In the genomic region with DNA sequence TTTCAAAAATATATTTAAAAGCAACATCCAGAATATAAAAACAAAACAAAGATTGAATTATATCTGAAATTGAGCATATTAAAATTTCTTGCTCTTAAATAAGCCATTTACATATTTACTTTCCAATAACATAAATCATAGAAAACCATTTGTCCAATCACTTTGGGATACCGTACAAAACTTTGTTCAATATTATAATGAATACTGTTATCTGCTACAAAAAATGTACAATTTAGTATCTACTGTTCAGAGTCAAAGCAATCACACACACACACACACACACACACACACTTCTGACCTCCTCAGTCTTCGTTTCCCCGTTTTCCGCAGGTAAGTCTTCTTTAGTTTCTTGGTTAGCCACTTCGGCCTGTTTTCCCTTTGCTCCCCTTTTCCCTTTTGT, we compare ENCODE assay signal across 17 cellular contexts. TPM values are rescaled to one million over a fixed set of nuclear protein-coding genes. Genes with fewer than 3 reads are reported as not detected.
DNase-seq lines count a peak whose midpoint lies in the region; ATAC-seq and TF ChIP-seq lines count a peak whose summit lies in the region.
"Had no signal": no experiment of that assay in that cellular context is flagged by ENCODE, and none has a peak within 500 bp of the region (broad histone marks: within the 10 kb centered on the region; RNA-seq: fewer than 3 reads in every experiment).

No MANE protein-coding gene starts in this region.

- TF ChIP-seq CTCF in CD14-positive monocyte (IDR thresholded peaks at IDR 0.05) = no peak
- no peak for TF ChIP-seq CTCF in natural killer cell (IDR thresholded peaks at IDR 0.05)
- no peak for TF ChIP-seq CTCF in vagina (IDR thresholded peaks at IDR 0.05)
- no peak for TF ChIP-seq CTCF in heart left ventricle (IDR thresholded peaks at IDR 0.05)

- peaks cover 29% of the 10 kb centered on the region for H3K4me1 Mint-ChIP-seq in CD14-positive monocyte
- H3K4me1 Mint-ChIP-seq in activated naive CD8-positive, alpha-beta T cell treated with anti-CD3 and anti-CD28 coated beads, Interleukin-2, amount 10 ng/mL, durations not matched to agents 7 days and 5 days = peaks cover 32% of the 10 kb centered on the region
- peaks cover 28 to 35% of the 10 kb centered on the region in 2 donors for H3K4me1 Mint-ChIP-seq in natural killer cell

- no peak for ATAC-seq in activated naive CD8-positive, alpha-beta T cell treated with anti-CD3 and anti-CD28 coated beads, Interleukin-2, amount 10 ng/mL, durations not matched to agents 7 days and 5 days (ENCODE audit: low read depth)
- no peak for ATAC-seq in natural killer cell
- ATAC-seq in heart left ventricle = no peak
- ATAC-seq: Panc1 had no signal

- H3K9ac ChIP-seq in GM23248 = peak overlapping the region; percentile 5; the same call in 1 of the 2 replicates

- H3K9me3 ChIP-seq in GM23248 (ENCODE audit: low read depth) = no peaks in the 10 kb centered on the region
- no peaks in the 10 kb centered on the region for H3K9me3 ChIP-seq in vagina
- H3K9me3 ChIP-seq in heart left ventricle = no peaks in the 10 kb centered on the region
- H3K9me3 ChIP-seq: right atrium auricular region, testis had no signal

- H3K4me3 ChIP-seq in GM23248 = no peak overlapping the region
- no peak overlapping the region for H3K4me3 ChIP-seq in vagina
- no peak overlapping the region for H3K4me3 ChIP-seq in heart left ventricle
- H3K4me3 ChIP-seq: lung, right atrium auricular region, testis had no signal

- no peaks in the 10 kb centered on the region for H3K27me3 Mint-ChIP-seq in CD14-positive monocyte (ENCODE audit: low read depth in 3 of 3)
- no peaks in the 10 kb centered on the region for H3K27me3 Mint-ChIP-seq in activated naive CD8-positive, alpha-beta T cell treated with anti-CD3 and anti-CD28 coated beads, Interleukin-2, amount 10 ng/mL, durations not matched to agents 7 days and 5 days
- no peaks in the 10 kb centered on the region for H3K27me3 Mint-ChIP-seq in natural killer cell (ENCODE audit: low read depth in 2 of 2)
- H3K27me3 Mint-ChIP-seq: activated CD4-positive, alpha-beta memory T cell treated with anti-CD3 and anti-CD28 coated beads, Interleukin-2, amount 10 ng/mL, durations not matched to agents 7 days and 5 days had no signal

- H3K27me3 ChIP-seq in GM23248 (replicated peaks; ENCODE audit: insufficient read depth) (no peaks in the 10 kb centered on the region), vagina (no peaks in the 10 kb centered on the region), heart left ventricle (no peaks in the 10 kb centered on the region)
- H3K27me3 ChIP-seq: right atrium auricular region, testis had no signal

- intact Hi-C loops in CD14-positive monocyte (cut with micrococcal nuclease) (loop anchor here in 1 of 2 donors (5.0 kb wide), 2 partner anchors 33 to 42 kb away; partner anchors contain the start of gene BRWD1), natural killer cell (cut with micrococcal nuclease) (no loop called here), vagina (cut with DNase I) (no loop called here), heart left ventricle (cut with DNase I) (loop anchor here in 4 of 10 donors (5.0 kb wide), 2 partner anchors 42 to 47 kb away; no protein-coding TSS in a partner anchor)

- H3K9me3 Mint-ChIP-seq in CD14-positive monocyte (no peaks in the 10 kb centered on the region), natural killer cell (no peaks in the 10 kb centered on the region)
- no peaks in the 10 kb centered on the region for H3K9me3 Mint-ChIP-seq in activated naive CD8-positive, alpha-beta T cell treated with anti-CD3 and anti-CD28 coated beads, Interleukin-2, amount 10 ng/mL, durations not matched to agents 7 days and 5 days
- H3K9me3 Mint-ChIP-seq: activated CD4-positive, alpha-beta memory T cell treated with anti-CD3 and anti-CD28 coated beads, Interleukin-2, amount 10 ng/mL, durations not matched to agents 7 days and 5 days had no signal

- POLR2A ChIA-PET in activated naive CD8-positive, alpha-beta T cell treated with anti-CD3 and anti-CD28 coated beads, Interleukin-2, amount 10 ng/mL, durations not matched to agents 7 days and 5 days (lab: Charles Lee) = interaction anchor here (0.7 to 6.6 kb wide), 3 partner anchors 31 to 109 kb away, joined by 3 to 78 read pairs (median 6); partner anchors contain the start of gene BRWD1

- H3K27ac Mint-ChIP-seq in CD14-positive monocyte (peak overlapping the region in 4 of 7 donors; percentile 74 to 83 (median 79)), natural killer cell (peak overlapping the region; percentile 62 to 87)
- H3K27ac Mint-ChIP-seq in activated naive CD8-positive, alpha-beta T cell treated with anti-CD3 and anti-CD28 coated beads, Interleukin-2, amount 10 ng/mL, durations not matched to agents 7 days and 5 days = no peak overlapping the region

- peaks cover 49% of the 10 kb centered on the region for H3K79me2 ChIP-seq in GM23248 (ENCODE audit: insufficient read depth)

- H2AFZ ChIP-seq in GM23248 = no peak overlapping the region

- H3K9me2 ChIP-seq in GM23248 (ENCODE audit: insufficient read depth) = no peaks in the 10 kb centered on the region

- H3K4me2 ChIP-seq in GM23248 (ENCODE audit: unreplicated experiment) = no peak overlapping the region

- H3K4me3 Mint-ChIP-seq in CD14-positive monocyte = no peak overlapping the region
- peak overlapping the region; percentile 76 for H3K4me3 Mint-ChIP-seq in activated naive CD8-positive, alpha-beta T cell treated with anti-CD3 and anti-CD28 coated beads, Interleukin-2, amount 10 ng/mL, durations not matched to agents 7 days and 5 days
- H3K4me3 Mint-ChIP-seq in natural killer cell = no peak overlapping the region
- H3K4me3 Mint-ChIP-seq: activated CD4-positive, alpha-beta memory T cell treated with anti-CD3 and anti-CD28 coated beads, Interleukin-2, amount 10 ng/mL, durations not matched to agents 7 days and 5 days had no signal

- H3K4me1 ChIP-seq in GM23248 (ENCODE audit: insufficient read depth) (peaks cover 19% of the 10 kb centered on the region), vagina (peaks cover 32% of the 10 kb centered on the region), heart left ventricle (peaks cover 0 to 36% (median 23%) of the 10 kb centered on the region in 12 donors)

- H3K36me3 ChIP-seq in GM23248 (ENCODE audit: low read depth) (peaks cover 53% of the 10 kb centered on the region), vagina (peaks cover 4 to 26% of the 10 kb centered on the region in 2 donors), heart left ventricle (peaks cover 0 to 60% (median 48%) of the 10 kb centered on the region in 9 donors)

- in situ Hi-C loops in GM23248 (cut with MboI) = no loop called here

- DNase-seq in CD14-positive monocyte (ENCODE audit: low spot score) (no peak), GM23248 (no peak), natural killer cell (no peak), vagina (ENCODE audit: extremely low spot score in 2 of 2) (no peak), heart left ventricle (no peak), NCI-H146 treated with DMSO at 0.1 percent for 48 hours (lab: John Stamatoyannopoulos, UW; ENCODE audit: unreplicated experiment) (no peak)
- no peak for DNase-seq in activated naive CD8-positive, alpha-beta T cell treated with anti-CD3 and anti-CD28 coated beads, Interleukin-2, amount 10 ng/mL, durations not matched to agents 7 days and 5 days
- DNase-seq: activated CD4-positive, alpha-beta memory T cell treated with anti-CD3 and anti-CD28 coated beads, Interleukin-2, amount 10 ng/mL, durations not matched to agents 7 days and 5 days; anterior cingulate cortex; DMS79; NCI-H2171; NCI-H774; stimulated activated CD4-positive, alpha-beta T cell treated with anti-CD3 and anti-CD28 coated beads, Interleukin-1b, Interleukin-23, amount 100 ng/mL, for 48 hours; testis had no signal

- no peak overlapping the region for H3K27ac ChIP-seq in GM23248
- no peak overlapping the region for H3K27ac ChIP-seq in vagina
- no peak overlapping the region for H3K27ac ChIP-seq in heart left ventricle
- H3K27ac ChIP-seq: testis had no signal

- H3K36me3 Mint-ChIP-seq in CD14-positive monocyte = peaks cover 28 to 30% of the 10 kb centered on the region in 2 donors
- peaks cover 42% of the 10 kb centered on the region for H3K36me3 Mint-ChIP-seq in activated naive CD8-positive, alpha-beta T cell treated with anti-CD3 and anti-CD28 coated beads, Interleukin-2, amount 10 ng/mL, durations not matched to agents 7 days and 5 days
- H3K36me3 Mint-ChIP-seq in natural killer cell = no peaks in the 10 kb centered on the region

- TF ChIP-seq POLR2A in vagina (IDR thresholded peaks at IDR 0.05) = no peak
- no peak for TF ChIP-seq POLR2A in heart left ventricle (IDR thresholded peaks at IDR 0.05)

- H3F3A ChIP-seq in GM23248 (ENCODE audit: insufficient read depth) = peaks cover 25% of the 10 kb centered on the region

- WGBS in GM23248 (ENCODE audit: low coverage in 1 of 2, low lambda C conversion rate in 2 of 2, missing lambda C conversion rate in 2 of 2), 2 experiments = 88 to 89% methylated on average over 5 of the region's 5 CpGs
- WGBS in heart left ventricle, 4 donors = 83 to 85% (median 84%) methylated on average over 5 of the region's 5 CpGs

- no peaks in the 10 kb centered on the region for H4K20me1 ChIP-seq in GM23248 (ENCODE audit: insufficient read depth)

RNA-seq across cellular contexts. Expression of gene HMGN1, which starts 4.0 kb away (rescaled TPM):
- 10 to 100 TPM; 59.8 to 72.7 TPM for polyA plus RNA-seq in CD14-positive monocyte
- total RNA-seq in GM23248 (2014; rRNA removed; shearing (Covaris generic)) = 191 and 192 TPM in 2 replicates
- 340 and 349 TPM in 2 replicates for polyA plus RNA-seq in GM23248 (2016; fragmentation: Nextera tagmentation; extraction: Ambion mirVana)
- 100 to 1,000 TPM; 363 to 369 TPM for total RNA-seq in activated naive CD8-positive, alpha-beta T cell treated with anti-CD3 and anti-CD28 coated beads, Interleukin-2, amount 10 ng/mL, durations not matched to agents 7 days and 5 days
- total RNA-seq in natural killer cell = 100 to 1,000 TPM; 187 to 228 (median 219) TPM
- 82.0 TPM for total RNA-seq in vagina
- 100 to 1,000 TPM in 1 of 9 donors, 10 to 100 TPM in 8; 35.9 to 108 (median 55.5) TPM for total RNA-seq in heart left ventricle
- 10 to 100 TPM; 37.0 to 39.0 TPM for polyA plus RNA-seq in heart left ventricle

RNA-seq across cellular contexts. Expression of gene BRWD1, which starts 31.4 kb away (rescaled TPM):
- polyA plus RNA-seq in CD14-positive monocyte = 10 to 100 TPM; 12.7 to 16.8 TPM
- total RNA-seq in GM23248 (2014; rRNA removed; shearing (Covaris generic)) = 27.2 and 48.9 TPM in 2 replicates
- polyA plus RNA-seq in GM23248 (2016; fragmentation: Nextera tagmentation; extraction: Ambion mirVana) = 22.1 and 23.6 TPM in 2 replicates
- 10 to 100 TPM; 53.5 to 62.9 TPM for total RNA-seq in activated naive CD8-positive, alpha-beta T cell treated with anti-CD3 and anti-CD28 coated beads, Interleukin-2, amount 10 ng/mL, durations not matched to agents 7 days and 5 days
- total RNA-seq in natural killer cell = 10 to 100 TPM; 92.0 to 93.8 (median 93.3) TPM
- 62.1 TPM for total RNA-seq in vagina
- total RNA-seq in heart left ventricle = 10 to 100 TPM; 29.0 to 44.5 (median 33.1) TPM
- 10 to 100 TPM in 1 of 2 donors, 1 to 10 TPM in 1; 9.7 to 13.4 TPM for polyA plus RNA-seq in heart left ventricle
